Comparison of ENCODE assay signal across 9 cellular contexts in genomic region chrX:10597871-10598270, GRCh38. TPM values are rescaled to one million over a fixed set of nuclear protein-coding genes. Genes with fewer than 3 reads are reported as not detected.
DNase-seq lines count a peak whose midpoint lies in the region; TF ChIP-seq lines count a peak whose summit lies in the region.
"Had no signal": no experiment of that assay in that cellular context is flagged by ENCODE, and none has a peak within 500 bp of the region (broad histone marks: within the 10 kb centered on the region; RNA-seq: fewer than 3 reads in every experiment).

No MANE protein-coding gene starts in this region.

- H3K9ac ChIP-seq in endodermal cell (ENCODE audit: extremely low read depth, low read length, poor library complexity, severe bottlenecking), result no peak overlapping the region

- TF ChIP-seq CTCF in endodermal cell (conservative IDR thresholded peaks at IDR 0.05), result peak; percentile 69
- TF ChIP-seq CTCF in retinal pigment epithelial cell (conservative IDR thresholded peaks at IDR 0.05; ENCODE audit: low read depth, low read length), result peak; percentile 60

- H3K27me3 Mint-ChIP-seq in endodermal cell (ENCODE audit: insufficient read depth), result no peaks in the 10 kb centered on the region

- no peaks in the 10 kb centered on the region for H3K4me1 ChIP-seq in endodermal cell (ENCODE audit: control insufficient read depth, insufficient read depth, low read length)

- H3K9me3 Mint-ChIP-seq in endodermal cell, result peaks cover 16% of the 10 kb centered on the region

- no peaks in the 10 kb centered on the region for H3K9me3 ChIP-seq in endodermal cell (ENCODE audit: control insufficient read depth, low read length)
- H3K9me3 ChIP-seq: Caco-2 had no signal

- DNase-seq in NCI-H2107 treated with DMSO at 0.1 percent for 48 hours (lab: John Stamatoyannopoulos, UW; ENCODE audit: unreplicated experiment), result peak; percentile 32
- no peak for DNase-seq in NCI-H2107 (lab: John Stamatoyannopoulos, UW)
- DNase-seq in NCI-H146 treated with DMSO at 0.1 percent for 48 hours (lab: John Stamatoyannopoulos, UW; ENCODE audit: unreplicated experiment), result peak; percentile 38
- DNase-seq in endodermal cell, result peak; percentile 71
- DNase-seq in retinal pigment epithelial cell (ENCODE audit: low read depth), result no peak
- DNase-seq in hippocampal formation (lab: John Stamatoyannopoulos, UW), result no peak
- no peak for DNase-seq in NCI-H2196 (lab: John Stamatoyannopoulos, UW; ENCODE audit: unreplicated experiment)
- no peak for DNase-seq in HuH-7.5 (ENCODE audit: low spot score)

- H3K4me3 ChIP-seq in endodermal cell (ENCODE audit: low read length) (no peak overlapping the region), retinal pigment epithelial cell (ENCODE audit: low read length) (no peak overlapping the region)

- H3K4me1 Mint-ChIP-seq in endodermal cell, result peaks cover 2% of the 10 kb centered on the region

- no peaks in the 10 kb centered on the region for H3K27me3 ChIP-seq in endodermal cell (ENCODE audit: control insufficient read depth, insufficient read depth, low read length, poor library complexity, severe bottlenecking)

- no peaks in the 10 kb centered on the region for H3K36me3 Mint-ChIP-seq in endodermal cell (ENCODE audit: low read depth)

- no peak overlapping the region for H3K27ac ChIP-seq in endodermal cell (ENCODE audit: low read depth, low read length)

- no peak overlapping the region for H3K4me3 Mint-ChIP-seq in endodermal cell

- no peaks in the 10 kb centered on the region for H3K36me3 ChIP-seq in endodermal cell (ENCODE audit: control insufficient read depth, insufficient read depth, low read length)

- WGBS in endodermal cell (ENCODE audit: insufficient coverage in 1 of 2, insufficient read length in 1 of 2), 2 experiments, result 92% methylated on average over 1 of the region's 1 CpG; no CpG with 5 or more reads in 1 of the 2 experiments

- H3K27ac Mint-ChIP-seq in endodermal cell, result no peak overlapping the region

RNA-seq across cellular contexts. Expression of gene MID1, which starts 22.5 kb away (rescaled TPM):
- 10 to 100 TPM; 23.5 to 24.9 TPM for total RNA-seq in endodermal cell
- 57.7 TPM for polyA plus RNA-seq in endodermal cell (2013, experiment 1 of 2)
- polyA plus RNA-seq in endodermal cell (2013, experiment 2 of 2), result 50.3 TPM

Comparison
In these comparisons a context has a peak if more than half of its experiments do, and no peak if none do; other contexts are left out.
1. DNase-seq: peak in NCI-H2107 treated with DMSO at 0.1 percent for 48 hours (single experiment), NCI-H146 treated with DMSO at 0.1 percent for 48 hours (single experiment) and endodermal cell (single experiment); none in NCI-H2107 (single experiment), retinal pigment epithelial cell (single experiment), hippocampal formation (0 of 2), NCI-H2196 (single experiment) and HuH-7.5 (single experiment).